In genomic region chr9:40927260-40927631, GRCh38 we compare ENCODE assay signal across 14 cellular contexts.
DNase-seq lines count a peak whose midpoint lies in the region; ATAC-seq and TF ChIP-seq lines count a peak whose summit lies in the region.
"Had no signal": no experiment of that assay in that cellular context is flagged by ENCODE, and none has a peak within 500 bp of the region (broad histone marks: within the 10 kb centered on the region; RNA-seq: fewer than 3 reads in every experiment).

No MANE protein-coding gene starts in this region.

- TF ChIP-seq POLR2A in right lobe of liver (IDR thresholded peaks at IDR 0.05) = no peak
- no peak for TF ChIP-seq POLR2A in esophagus muscularis mucosa (IDR thresholded peaks at IDR 0.05; ENCODE audit: low read depth)

- intact Hi-C loops in right lobe of liver (cut with DNase I) (no loop called here), esophagus muscularis mucosa (cut with DNase I) (no loop called here)

- no peak for TF ChIP-seq CTCF in liver (IDR thresholded peaks at IDR 0.05; ENCODE audit: low read depth, low read length, missing input control)
- no peak for TF ChIP-seq CTCF in right lobe of liver (IDR thresholded peaks at IDR 0.05)
- TF ChIP-seq CTCF in esophagus muscularis mucosa (IDR thresholded peaks at IDR 0.05) = no peak

- no peak for DNase-seq in right lobe of liver
- DNase-seq in esophagus muscularis mucosa (ENCODE audit: extremely low spot score) = peak; percentile 91
- DNase-seq in NCI-H2107 treated with DMSO at 0.1 percent for 48 hours (lab: John Stamatoyannopoulos, UW; ENCODE audit: unreplicated experiment) = no peak
- DNase-seq: ACHN; CD4-positive, alpha-beta memory T cell; DMS153; DMS79; GDM1; GM23248 had no signal

- no peak for TF ChIP-seq EP300 in esophagus muscularis mucosa (IDR thresholded peaks at IDR 0.05)

- no peak overlapping the region for H3K27ac ChIP-seq in liver (ENCODE audit: low read depth in 1 of 2, low read length in 2 of 2)
- H3K27ac ChIP-seq in right lobe of liver = no peak overlapping the region
- no peak overlapping the region for H3K27ac ChIP-seq in esophagus muscularis mucosa (replicated peaks in 1 of 4)
- H3K27ac ChIP-seq in subcutaneous abdominal adipose tissue (ENCODE audit: low read depth, low read length) = no peak overlapping the region
- H3K27ac ChIP-seq: GM23248, HL-60 had no signal

- H3K27me3 ChIP-seq in liver (ENCODE audit: control insufficient read depth in 4 of 4, insufficient read depth in 4 of 4, low read length in 3 of 4) = no peaks in the 10 kb centered on the region
- H3K27me3 ChIP-seq in right lobe of liver = no peaks in the 10 kb centered on the region
- H3K27me3 ChIP-seq in esophagus muscularis mucosa = no peaks in the 10 kb centered on the region
- H3K27me3 ChIP-seq in subcutaneous abdominal adipose tissue (ENCODE audit: control insufficient read depth in 5 of 5, insufficient read depth in 4 of 5, low read length in 5 of 5) = no peaks in the 10 kb centered on the region

- no peak for TF ChIP-seq RAD21 in liver (IDR thresholded peaks at IDR 0.05)

- 64% methylated on average over 4 of the region's 4 CpGs for WGBS in liver
- WGBS in right lobe of liver (ENCODE audit: insufficient coverage, low coverage, low lambda C conversion rate, missing lambda C conversion rate) = 44% methylated on average over 4 of the region's 4 CpGs
- WGBS in esophagus muscularis mucosa = 73% methylated on average over 4 of the region's 4 CpGs

- H3K36me3 ChIP-seq in liver (ENCODE audit: control insufficient read depth in 4 of 4, insufficient read depth in 3 of 4, low read depth in 1 of 4, low read length in 3 of 4) = no peaks in the 10 kb centered on the region
- no peaks in the 10 kb centered on the region for H3K36me3 ChIP-seq in right lobe of liver
- H3K36me3 ChIP-seq in esophagus muscularis mucosa = no peaks in the 10 kb centered on the region
- H3K36me3 ChIP-seq in subcutaneous abdominal adipose tissue (ENCODE audit: control insufficient read depth in 5 of 5, insufficient read depth in 5 of 5, low read length in 5 of 5) = no peaks in the 10 kb centered on the region
- H3K36me3 ChIP-seq: HAP-1 had no signal

- no peak for ATAC-seq in right lobe of liver
- ATAC-seq in HG02588 (IDR thresholded peaks at IDR 0.05; ENCODE audit: unreplicated experiment) = no peak

- peaks cover 30 to 84% (median 60%) of the 10 kb centered on the region in 4 donors for H3K9me3 ChIP-seq in liver (ENCODE audit: control insufficient read depth in 4 of 4, low read length in 3 of 4)
- H3K9me3 ChIP-seq in right lobe of liver = peaks cover 0 to 44% (median 6%) of the 10 kb centered on the region in 4 donors
- peaks cover 5 to 80% (median 71%) of the 10 kb centered on the region in 4 donors for H3K9me3 ChIP-seq in esophagus muscularis mucosa
- H3K9me3 ChIP-seq in subcutaneous abdominal adipose tissue (ENCODE audit: control insufficient read depth in 5 of 5, low read length in 5 of 5) = peaks cover 51 to 87% (median 67%) of the 10 kb centered on the region in 5 donors
- H3K9me3 ChIP-seq: HAP-1 had no signal

- H3K9ac ChIP-seq in liver (ENCODE audit: low read depth in 1 of 2, low read length in 2 of 2) (no peak overlapping the region), subcutaneous abdominal adipose tissue (ENCODE audit: low read length in 5 of 5) (no peak overlapping the region)
- H3K9ac ChIP-seq: GM23248 had no signal

- H3K4me1 ChIP-seq in liver (ENCODE audit: control insufficient read depth in 4 of 4, insufficient read depth in 4 of 4, low read length in 3 of 4) = no peaks in the 10 kb centered on the region
- no peaks in the 10 kb centered on the region for H3K4me1 ChIP-seq in right lobe of liver
- no peaks in the 10 kb centered on the region for H3K4me1 ChIP-seq in esophagus muscularis mucosa
- no peaks in the 10 kb centered on the region for H3K4me1 ChIP-seq in subcutaneous abdominal adipose tissue (ENCODE audit: control insufficient read depth in 5 of 5, insufficient read depth in 5 of 5, low read length in 5 of 5)
- H3K4me1 ChIP-seq: HAP-1 had no signal

- H3K4me3 ChIP-seq in liver (ENCODE audit: low read depth in 1 of 3, low read length in 3 of 3) = peak overlapping the region in 2 of 3 donors; percentile 1 to 44
- H3K4me3 ChIP-seq in right lobe of liver = no peak overlapping the region
- no peak overlapping the region for H3K4me3 ChIP-seq in esophagus muscularis mucosa
- peak overlapping the region in 3 of 5 donors; percentile 6 to 23 (median 19) for H3K4me3 ChIP-seq in subcutaneous abdominal adipose tissue (ENCODE audit: low read depth in 1 of 5, low read length in 5 of 5)
- H3K4me3 ChIP-seq: GM23248, HAP-1 had no signal

TF ChIP-seq in liver, 16 proteins besides CTCF, POLR2A, EP300 and RAD21:
- TF ChIP-seq JUND (IDR thresholded peaks at IDR 0.05) (no peak), FOXA1 (IDR thresholded peaks at IDR 0.05) (no peak), NR2F2 (IDR thresholded peaks at IDR 0.05) (no peak), RXRA (IDR thresholded peaks at IDR 0.05) (no peak), FOXA2 (IDR thresholded peaks at IDR 0.05) (no peak), ATF3 (IDR thresholded peaks at IDR 0.05) (no peak), GABPA (IDR thresholded peaks at IDR 0.05 in 1 of 2, conservative IDR thresholded peaks at IDR 0.05 in 1 of 2) (no peak), ZBTB33 (IDR thresholded peaks at IDR 0.05) (no peak), SP1 (IDR thresholded peaks at IDR 0.05) (no peak), EGR1 (IDR thresholded peaks at IDR 0.05; ENCODE audit: low read depth in 2 of 2) (no peak), HNF4A (conservative IDR thresholded peaks at IDR 0.05) (no peak), REST (IDR thresholded peaks at IDR 0.05) (no peak), MAX (IDR thresholded peaks at IDR 0.05) (no peak), HNF4G (IDR thresholded peaks at IDR 0.05) (no peak), TAF1 (conservative IDR thresholded peaks at IDR 0.05) (no peak)

Comparison
In these comparisons a context has a peak if more than half of its experiments do, and no peak if none do; other contexts are left out.
1. H3K4me3 ChIP-seq: peak in liver (2 of 3) and subcutaneous abdominal adipose tissue (3 of 5); none in right lobe of liver (0 of 3) and esophagus muscularis mucosa (0 of 4).